Comparison of ENCODE assay signal across 19 cellular contexts in the genomic region with DNA sequence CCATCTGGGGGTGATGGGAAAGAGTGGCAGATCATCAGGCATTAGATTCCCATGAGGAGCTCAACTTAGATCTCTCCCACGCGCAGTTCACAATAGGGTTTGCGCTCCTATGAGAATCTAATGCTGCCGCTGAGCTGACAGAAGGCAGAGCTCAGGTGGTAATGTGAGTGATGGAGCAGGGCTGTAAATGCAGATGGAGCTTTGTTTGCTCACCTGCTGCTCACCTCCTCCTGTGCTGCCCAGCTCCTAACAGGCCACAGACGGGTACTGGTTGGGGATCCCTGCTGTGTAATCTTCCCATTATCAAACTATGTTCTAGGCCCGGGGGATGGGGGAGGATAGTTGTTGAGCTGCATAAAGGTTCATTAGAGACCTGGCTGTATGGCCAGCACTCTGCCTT. TPM values are rescaled to one million over a fixed set of nuclear protein-coding genes. Genes with fewer than 3 reads are reported as not detected.
DNase-seq lines count a peak whose midpoint lies in the region; ATAC-seq and TF ChIP-seq lines count a peak whose summit lies in the region.
"Had no signal": no experiment of that assay in that cellular context is flagged by ENCODE, and none has a peak within 500 bp of the region (broad histone marks: within the 10 kb centered on the region; RNA-seq: fewer than 3 reads in every experiment).

No MANE protein-coding gene starts in this region.

- no peaks in the 10 kb centered on the region for H3K36me3 Mint-ChIP-seq in glutamatergic neuron (ENCODE audit: unreplicated experiment)
- H3K36me3 Mint-ChIP-seq: IgD-negative memory B cell; stimulated activated effector memory CD8-positive, alpha-beta T cell treated with anti-CD3 and anti-CD28 coated beads, Interleukin-12 subunit alpha, Interleukin-12 subunit beta, amount 100 ng/mL, for 72 hours had no signal

- H3K9me3 ChIP-seq in effector memory CD4-positive, alpha-beta T cell (ENCODE audit: control insufficient read depth, low read length) = no peaks in the 10 kb centered on the region
- H3K9me3 ChIP-seq: SJSA1, tibial nerve had no signal

- DNase-seq in DMS153 (lab: John Stamatoyannopoulos, UW) = peak; percentile 98
- DNase-seq in NCI-H1436 treated with DMSO at 0.1 percent for 48 hours (lab: John Stamatoyannopoulos, UW) = peak; percentile 74
- peak; percentile 94 for DNase-seq in NCI-H345 treated with DMSO at 0.1 percent for 48 hours (lab: John Stamatoyannopoulos, UW; ENCODE audit: unreplicated experiment)
- DNase-seq in glutamatergic neuron = peak; percentile 23
- no peak for DNase-seq in effector memory CD4-positive, alpha-beta T cell
- DNase-seq in D341Med (ENCODE audit: low spot score) = no peak
- DNase-seq in activated CD4-positive, alpha-beta T cell treated with anti-CD3 and anti-CD28 coated beads for 48 hours = no peak
- DNase-seq: activated CD8-positive, alpha-beta T cell treated with anti-CD3 and anti-CD28 coated beads, Interleukin-2, amount 10 ng/mL, durations not matched to agents 7 days and 5 days; amygdala; hippocampal formation; midbrain; T1000 had no signal

- no peaks in the 10 kb centered on the region for H3K27me3 Mint-ChIP-seq in glutamatergic neuron (ENCODE audit: unreplicated experiment)
- H3K27me3 Mint-ChIP-seq: activated T-helper 17 cell treated with anti-CD3 and anti-CD28 coated beads, Interleukin-2, amount 50 U/mL, for 72 hours; central memory CD8-positive, alpha-beta T cell; IgD-negative memory B cell had no signal

- no peak overlapping the region for H3K4me3 Mint-ChIP-seq in glutamatergic neuron (ENCODE audit: unreplicated experiment)
- H3K4me3 Mint-ChIP-seq: activated CD8-positive, alpha-beta T cell treated with anti-CD3 and anti-CD28 coated beads, Interleukin-2, amount 10 ng/mL, durations not matched to agents 7 days and 5 days; activated T-helper 17 cell treated with anti-CD3 and anti-CD28 coated beads, Interleukin-2, amount 50 U/mL, for 72 hours; central memory CD8-positive, alpha-beta T cell; IgD-negative memory B cell; stimulated activated effector memory CD8-positive, alpha-beta T cell treated with anti-CD3 and anti-CD28 coated beads, Interleukin-12 subunit alpha, Interleukin-12 subunit beta, amount 100 ng/mL, for 72 hours had no signal

- no peaks in the 10 kb centered on the region for H3K36me3 ChIP-seq in effector memory CD4-positive, alpha-beta T cell (ENCODE audit: control insufficient read depth, insufficient read depth, low read length)
- H3K36me3 ChIP-seq: SJSA1, tibial nerve had no signal

- H3K9me3 Mint-ChIP-seq in glutamatergic neuron (ENCODE audit: unreplicated experiment) = peaks cover 3% of the 10 kb centered on the region
- H3K9me3 Mint-ChIP-seq: activated T-helper 17 cell treated with anti-CD3 and anti-CD28 coated beads, Interleukin-2, amount 50 U/mL, for 72 hours; central memory CD8-positive, alpha-beta T cell; IgD-negative memory B cell; stimulated activated effector memory CD8-positive, alpha-beta T cell treated with anti-CD3 and anti-CD28 coated beads, Interleukin-12 subunit alpha, Interleukin-12 subunit beta, amount 100 ng/mL, for 72 hours had no signal

- H3K4me1 ChIP-seq in effector memory CD4-positive, alpha-beta T cell (ENCODE audit: control insufficient read depth, insufficient read depth, low read length, poor library complexity, severe bottlenecking) = no peaks in the 10 kb centered on the region

- no peak for ATAC-seq in GM19467 (IDR thresholded peaks at IDR 0.05; ENCODE audit: unreplicated experiment)
- ATAC-seq: activated CD8-positive, alpha-beta T cell treated with anti-CD3 and anti-CD28 coated beads, Interleukin-2, amount 10 ng/mL, durations not matched to agents 7 days and 5 days; activated T-helper 17 cell treated with anti-CD3 and anti-CD28 coated beads, Interleukin-2, amount 50 U/mL, for 72 hours; stimulated activated effector memory CD8-positive, alpha-beta T cell treated with anti-CD3 and anti-CD28 coated beads, Interleukin-12 subunit alpha, Interleukin-12 subunit beta, amount 100 ng/mL, for 72 hours had no signal

- TF ChIP-seq CTCF in glutamatergic neuron (IDR thresholded peaks at IDR 0.05; ENCODE audit: partially characterized antibody, unreplicated experiment) = no peak

- H3K4me3 ChIP-seq in effector memory CD4-positive, alpha-beta T cell (ENCODE audit: insufficient read depth, low read depth, low read length, poor library complexity, severe bottlenecking) = no peak overlapping the region
- H3K4me3 ChIP-seq: SJSA1, tibial nerve had no signal

- H3K27ac ChIP-seq in effector memory CD4-positive, alpha-beta T cell (ENCODE audit: insufficient read depth, low read length, poor library complexity, severe bottlenecking) = no peak overlapping the region
- H3K27ac ChIP-seq: SJSA1, tibial nerve had no signal

- no peaks in the 10 kb centered on the region for H3K27me3 ChIP-seq in effector memory CD4-positive, alpha-beta T cell (replicated peaks; ENCODE audit: control insufficient read depth, insufficient read depth, low read length, poor library complexity, severe bottlenecking)
- H3K27me3 ChIP-seq: SJSA1, tibial nerve had no signal

- H3K27ac Mint-ChIP-seq in glutamatergic neuron (ENCODE audit: unreplicated experiment) = no peak overlapping the region
- H3K27ac Mint-ChIP-seq: activated CD8-positive, alpha-beta T cell treated with anti-CD3 and anti-CD28 coated beads, Interleukin-2, amount 10 ng/mL, durations not matched to agents 7 days and 5 days; activated T-helper 17 cell treated with anti-CD3 and anti-CD28 coated beads, Interleukin-2, amount 50 U/mL, for 72 hours; stimulated activated effector memory CD8-positive, alpha-beta T cell treated with anti-CD3 and anti-CD28 coated beads, Interleukin-12 subunit alpha, Interleukin-12 subunit beta, amount 100 ng/mL, for 72 hours had no signal

- H3K4me1 Mint-ChIP-seq in glutamatergic neuron (ENCODE audit: low read depth, unreplicated experiment) = peaks cover 6% of the 10 kb centered on the region

RNA-seq across cellular contexts. Expression of a gene that starts 58.4 kb away (rescaled TPM):
- total RNA-seq in glutamatergic neuron (ENCODE audit: unreplicated experiment) = 16.0 TPM

Comparison
In these comparisons a context has a peak if more than half of its experiments do, and no peak if none do; other contexts are left out.
1. DNase-seq: peak in DMS153 (single experiment), NCI-H1436 treated with DMSO at 0.1 percent for 48 hours (single experiment), NCI-H345 treated with DMSO at 0.1 percent for 48 hours (single experiment) and glutamatergic neuron (single experiment); none in effector memory CD4-positive, alpha-beta T cell (0 of 3), D341Med (single experiment) and activated CD4-positive, alpha-beta T cell treated with anti-CD3 and anti-CD28 coated beads for 48 hours (single experiment).